Comparison of ENCODE assay signal across 24 cellular contexts in the genomic region with DNA sequence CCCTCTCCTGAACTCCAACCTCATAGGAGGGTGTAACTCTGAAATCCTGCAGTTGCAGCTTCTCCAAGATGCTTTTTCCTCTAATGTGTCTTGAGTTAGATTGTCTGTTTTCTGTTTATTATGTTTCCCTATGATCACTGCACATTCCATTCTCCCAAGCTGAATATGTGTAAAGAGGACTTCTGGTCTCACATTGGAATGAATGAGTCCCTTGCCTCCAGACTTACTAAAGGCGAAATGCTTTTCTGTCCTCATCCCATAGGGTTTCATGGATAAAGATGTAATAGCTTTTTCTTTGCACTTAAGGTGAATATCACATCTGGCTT. TPM values are rescaled to one million over a fixed set of nuclear protein-coding genes. Genes with fewer than 3 reads are reported as not detected.
DNase-seq lines count a peak whose midpoint lies in the region; ATAC-seq, FAIRE-seq and TF ChIP-seq lines count a peak whose summit lies in the region.
"Had no signal": no experiment of that assay in that cellular context is flagged by ENCODE, and none has a peak within 500 bp of the region (broad histone marks: within the 10 kb centered on the region; RNA-seq: fewer than 3 reads in every experiment).

No MANE protein-coding gene starts in this region.

- no peaks in the 10 kb centered on the region for H3K4me1 Mint-ChIP-seq in MCF 10A (ENCODE audit: insufficient read depth, unreplicated experiment)
- H3K4me1 Mint-ChIP-seq in activated T-helper 1 cell treated with anti-CD3 and anti-CD28 coated beads, Interleukin-12 subunit alpha, Interleukin-12 subunit beta, Interleukin-2, Interleukin-4 antibody, amounts not matched to agents 30 ng/mL and 10 ng/mL and 1 ng/mL, durations not matched to agents 14 hours and 24 hours and 36 hours (ENCODE audit: low read depth) = peaks cover 30% of the 10 kb centered on the region
- H3K4me1 Mint-ChIP-seq in activated naive CD4-positive, alpha-beta T cell treated with anti-CD3 and anti-CD28 coated beads for 36 hours (ENCODE audit: low read depth) = peaks cover 20% of the 10 kb centered on the region

- POLR2A ChIA-PET in MCF 10A (lab: Yijun Ruan, JAX) = interaction anchor here (0.6 to 0.7 kb wide), 2 partner anchors 71 to 430 kb away, joined by 3 to 4 read pairs; partner anchors contain the start of gene CNPPD1

- peaks cover 83% of the 10 kb centered on the region for H3K36me3 Mint-ChIP-seq in MCF 10A (ENCODE audit: insufficient read depth, unreplicated experiment)
- peaks cover 50% of the 10 kb centered on the region for H3K36me3 Mint-ChIP-seq in activated T-helper 1 cell treated with anti-CD3 and anti-CD28 coated beads, Interleukin-12 subunit alpha, Interleukin-12 subunit beta, Interleukin-2, Interleukin-4 antibody, amounts not matched to agents 30 ng/mL and 10 ng/mL and 1 ng/mL, durations not matched to agents 14 hours and 24 hours and 36 hours (ENCODE audit: low read depth)
- peaks cover 38% of the 10 kb centered on the region for H3K36me3 Mint-ChIP-seq in activated naive CD4-positive, alpha-beta T cell treated with anti-CD3 and anti-CD28 coated beads for 36 hours (ENCODE audit: low read depth)

- TF ChIP-seq CTCF in breast epithelium (IDR thresholded peaks at IDR 0.05) = no peak
- no peak for TF ChIP-seq CTCF in MCF 10A (IDR thresholded peaks at IDR 0.05; ENCODE audit: unreplicated experiment)
- no peak for TF ChIP-seq CTCF in pancreas (IDR thresholded peaks at IDR 0.05)
- TF ChIP-seq CTCF in ascending aorta (IDR thresholded peaks at IDR 0.05) = no peak

- no peak for ATAC-seq in pancreas
- ATAC-seq: naive thymus-derived CD8-positive, alpha-beta T cell; SK-N-SH treated with all-trans-retinoic acid at 6 μM for 48 hours had no signal

- no peaks in the 10 kb centered on the region for H3K27me3 Mint-ChIP-seq in MCF 10A (ENCODE audit: insufficient read depth, unreplicated experiment)
- H3K27me3 Mint-ChIP-seq in activated T-helper 1 cell treated with anti-CD3 and anti-CD28 coated beads, Interleukin-12 subunit alpha, Interleukin-12 subunit beta, Interleukin-2, Interleukin-4 antibody, amounts not matched to agents 30 ng/mL and 10 ng/mL and 1 ng/mL, durations not matched to agents 14 hours and 24 hours and 36 hours (ENCODE audit: insufficient read depth) = no peaks in the 10 kb centered on the region
- H3K27me3 Mint-ChIP-seq in activated naive CD4-positive, alpha-beta T cell treated with anti-CD3 and anti-CD28 coated beads for 36 hours (ENCODE audit: low read depth) = no peaks in the 10 kb centered on the region
- H3K27me3 Mint-ChIP-seq: CD4-positive, alpha-beta T cell; naive thymus-derived CD8-positive, alpha-beta T cell had no signal

- peak overlapping the region; percentile 88 to 95 for H3K27ac ChIP-seq in breast epithelium
- H3K27ac ChIP-seq in substantia nigra (ENCODE audit: low read depth, low read length, poor library complexity, severe bottlenecking) = peak overlapping the region; percentile 92
- peak overlapping the region in 2 of 4 donors; percentile 50 to 74 for H3K27ac ChIP-seq in pancreas
- no peak overlapping the region for H3K27ac ChIP-seq in ascending aorta
- H3K27ac ChIP-seq: brain microvascular endothelial cell, GM23248, tibial artery had no signal

- no peak for FAIRE-seq in pancreas (lab: Jason Lieb, UNC)
- FAIRE-seq: GM12891 had no signal

- no peak for DNase-seq in breast epithelium (ENCODE audit: low spot score in 2 of 2)
- DNase-seq in MCF 10A (ENCODE audit: unreplicated experiment) = no peak
- no peak for DNase-seq in activated T-helper 1 cell treated with anti-CD3 and anti-CD28 coated beads, Interleukin-12 subunit alpha, Interleukin-12 subunit beta, Interleukin-2, Interleukin-4 antibody, amounts not matched to agents 30 ng/mL and 10 ng/mL and 1 ng/mL, durations not matched to agents 14 hours and 24 hours and 36 hours (ENCODE audit: low spot score)
- peak; percentile 33 for DNase-seq in inferior parietal cortex (ENCODE audit: extremely low spot score)
- no peak for DNase-seq in substantia nigra (lab: John Stamatoyannopoulos, UW)
- DNase-seq in pancreas = no peak
- no peak for DNase-seq in activated naive CD4-positive, alpha-beta T cell treated with anti-CD3 and anti-CD28 coated beads for 36 hours
- DNase-seq in ascending aorta (ENCODE audit: low spot score in 2 of 2) = no peak
- DNase-seq: activated effector memory CD4-positive, alpha-beta T cell treated with anti-CD3 and anti-CD28 coated beads, Interleukin-2, amount 50 U/mL, for 16 hours; CD4-positive, alpha-beta T cell; cortex of kidney; Kasumi-1; left lung; MV-4-11; naive thymus-derived CD8-positive, alpha-beta T cell; NCI-H1436 treated with DMSO at 0.1 percent for 48 hours; stimulated activated naive CD4-positive, alpha-beta T cell treated with Interleukin-2 at 50 U/mL for 16 hours; tibial artery had no signal

- H3K9me3 Mint-ChIP-seq in MCF 10A (ENCODE audit: unreplicated experiment) = no peaks in the 10 kb centered on the region
- no peaks in the 10 kb centered on the region for H3K9me3 Mint-ChIP-seq in activated T-helper 1 cell treated with anti-CD3 and anti-CD28 coated beads, Interleukin-12 subunit alpha, Interleukin-12 subunit beta, Interleukin-2, Interleukin-4 antibody, amounts not matched to agents 30 ng/mL and 10 ng/mL and 1 ng/mL, durations not matched to agents 14 hours and 24 hours and 36 hours
- H3K9me3 Mint-ChIP-seq in activated naive CD4-positive, alpha-beta T cell treated with anti-CD3 and anti-CD28 coated beads for 36 hours = no peaks in the 10 kb centered on the region
- H3K9me3 Mint-ChIP-seq: CD4-positive, alpha-beta T cell; HFFc6; naive thymus-derived CD8-positive, alpha-beta T cell had no signal

- intact Hi-C loops in breast epithelium (cut with DNase I; ENCODE audit: low total_unique reads) (no loop called here), MCF 10A (cut with micrococcal nuclease) (no loop called here), pancreas (cut with DNase I) (no loop called here), ascending aorta (cut with DNase I) (no loop called here)
- intact Hi-C loops in activated T-helper 1 cell treated with anti-CD3 and anti-CD28 coated beads, Interleukin-12 subunit alpha, Interleukin-12 subunit beta, Interleukin-2, Interleukin-4 antibody, amounts not matched to agents 30 ng/mL and 10 ng/mL and 1 ng/mL, durations not matched to agents 14 hours and 24 hours and 36 hours (cut with micrococcal nuclease) = no loop called here
- intact Hi-C loops in activated naive CD4-positive, alpha-beta T cell treated with anti-CD3 and anti-CD28 coated beads for 36 hours (cut with micrococcal nuclease) = no loop called here

- BruUV-seq in MCF 10A (replicated peaks; lab: Mats Ljungman, UMichigan) = no TSS peak

- no peak overlapping the region for H3K27ac Mint-ChIP-seq in MCF 10A (ENCODE audit: low read depth, unreplicated experiment)
- H3K27ac Mint-ChIP-seq in activated T-helper 1 cell treated with anti-CD3 and anti-CD28 coated beads, Interleukin-12 subunit alpha, Interleukin-12 subunit beta, Interleukin-2, Interleukin-4 antibody, amounts not matched to agents 30 ng/mL and 10 ng/mL and 1 ng/mL, durations not matched to agents 14 hours and 24 hours and 36 hours = peak overlapping the region; percentile 14
- no peak overlapping the region for H3K27ac Mint-ChIP-seq in activated naive CD4-positive, alpha-beta T cell treated with anti-CD3 and anti-CD28 coated beads for 36 hours
- H3K27ac Mint-ChIP-seq: CD4-positive, alpha-beta T cell; HFFc6 had no signal

- TF ChIP-seq POLR2A in breast epithelium (IDR thresholded peaks at IDR 0.05) = no peak

- H3K27me3 ChIP-seq in breast epithelium (no peaks in the 10 kb centered on the region), pancreas (no peaks in the 10 kb centered on the region), ascending aorta (no peaks in the 10 kb centered on the region)
- H3K27me3 ChIP-seq: brain microvascular endothelial cell, left lung, tibial artery had no signal

- H3K9me3 ChIP-seq in breast epithelium (no peaks in the 10 kb centered on the region), pancreas (no peaks in the 10 kb centered on the region), ascending aorta (no peaks in the 10 kb centered on the region)
- H3K9me3 ChIP-seq: left lung, tibial artery had no signal

- H3K4me3 ChIP-seq in breast epithelium (no peak overlapping the region), pancreas (no peak overlapping the region), ascending aorta (no peak overlapping the region)
- H3K4me3 ChIP-seq: GM23248, left lung, tibial artery had no signal

- 93 to 100% methylated on average over 1 of the region's 1 CpG for WGBS in pancreas, 2 donors

- CTCF ChIA-PET in MCF 10A (lab: Yijun Ruan, JAX) = interaction anchor here (0.5 to 2.7 kb wide), 4 partner anchors 12 to 549 kb away, joined by 3 to 10 read pairs (median 4); no protein-coding TSS in a partner anchor
- CTCF ChIA-PET in activated naive CD4-positive, alpha-beta T cell treated with anti-CD3 and anti-CD28 coated beads for 36 hours (lab: Charles Lee) = interaction anchor here (0.8 to 1.5 kb wide), 2 partner anchors 18 to 19 kb away, joined by 3 read pairs; no protein-coding TSS in a partner anchor

- no peak overlapping the region for H3K4me3 Mint-ChIP-seq in MCF 10A (ENCODE audit: unreplicated experiment)
- no peak overlapping the region for H3K4me3 Mint-ChIP-seq in activated T-helper 1 cell treated with anti-CD3 and anti-CD28 coated beads, Interleukin-12 subunit alpha, Interleukin-12 subunit beta, Interleukin-2, Interleukin-4 antibody, amounts not matched to agents 30 ng/mL and 10 ng/mL and 1 ng/mL, durations not matched to agents 14 hours and 24 hours and 36 hours
- H3K4me3 Mint-ChIP-seq in activated naive CD4-positive, alpha-beta T cell treated with anti-CD3 and anti-CD28 coated beads for 36 hours = no peak overlapping the region
- H3K4me3 Mint-ChIP-seq: CD4-positive, alpha-beta T cell; HFFc6; naive thymus-derived CD8-positive, alpha-beta T cell had no signal

- no peaks in the 10 kb centered on the region for H3K36me3 ChIP-seq in breast epithelium
- H3K36me3 ChIP-seq in pancreas = peaks cover 0 to 36% (median 14%) of the 10 kb centered on the region in 3 donors
- H3K36me3 ChIP-seq in ascending aorta = peaks cover 33 to 64% of the 10 kb centered on the region in 2 donors

- H3K4me1 ChIP-seq in breast epithelium = no peaks in the 10 kb centered on the region
- no peaks in the 10 kb centered on the region for H3K4me1 ChIP-seq in pancreas
- H3K4me1 ChIP-seq in ascending aorta = no peaks in the 10 kb centered on the region

RNA-seq across cellular contexts. Expression of gene CYP27A1, which starts 35.5 kb away (rescaled TPM):
- 10 to 100 TPM; 25.6 to 65.0 (median 28.8) TPM for total RNA-seq in breast epithelium
- 0.12 TPM in 1 of 2 replicates, not detected in the other for total RNA-seq in MCF 10A (2022)
- total RNA-seq in activated T-helper 1 cell treated with anti-CD3 and anti-CD28 coated beads, Interleukin-12 subunit alpha, Interleukin-12 subunit beta, Interleukin-2, Interleukin-4 antibody, amounts not matched to agents 30 ng/mL and 10 ng/mL and 1 ng/mL, durations not matched to agents 14 hours and 24 hours and 36 hours = 0.24 and 0.39 TPM in 2 replicates
- total RNA-seq in pancreas = 10 to 100 TPM in 1 of 6 donors, 1 to 10 TPM in 5; 3.1 to 21.6 (median 4.0) TPM
- 1 to 10 TPM; 6.1 to 9.9 TPM for polyA plus RNA-seq in pancreas
- total RNA-seq in activated naive CD4-positive, alpha-beta T cell treated with anti-CD3 and anti-CD28 coated beads for 36 hours = not detected
- total RNA-seq in ascending aorta = 53.1 TPM
- total RNA-seq: NCI-H460 had no signal

RNA-seq across cellular contexts. Expression of gene TTLL4, which starts 35.8 kb away (rescaled TPM):
- total RNA-seq in breast epithelium = 10 to 100 TPM in 2 of 3 donors, 1 to 10 TPM in 1; 8.3 to 34.7 (median 29.0) TPM
- total RNA-seq in MCF 10A (2022) = 33.6 and 38.2 TPM in 2 replicates
- 70.6 and 78.3 TPM in 2 replicates for total RNA-seq in activated T-helper 1 cell treated with anti-CD3 and anti-CD28 coated beads, Interleukin-12 subunit alpha, Interleukin-12 subunit beta, Interleukin-2, Interleukin-4 antibody, amounts not matched to agents 30 ng/mL and 10 ng/mL and 1 ng/mL, durations not matched to agents 14 hours and 24 hours and 36 hours
- total RNA-seq in pancreas = 10 to 100 TPM; 12.0 to 25.3 (median 13.6) TPM
- 10 to 100 TPM; 23.7 to 23.9 TPM for polyA plus RNA-seq in pancreas
- total RNA-seq in activated naive CD4-positive, alpha-beta T cell treated with anti-CD3 and anti-CD28 coated beads for 36 hours = 10 to 100 TPM; 23.7 to 24.7 TPM
- 93.4 TPM for total RNA-seq in ascending aorta

Comparison
In these comparisons a context has a peak if more than half of its experiments do, and no peak if none do; other contexts are left out.
1. H3K27ac ChIP-seq: peak in breast epithelium (2 of 2) and substantia nigra (single experiment); none in ascending aorta (0 of 2).